Comparison of ENCODE assay signal across 22 cellular contexts in the genomic region with DNA sequence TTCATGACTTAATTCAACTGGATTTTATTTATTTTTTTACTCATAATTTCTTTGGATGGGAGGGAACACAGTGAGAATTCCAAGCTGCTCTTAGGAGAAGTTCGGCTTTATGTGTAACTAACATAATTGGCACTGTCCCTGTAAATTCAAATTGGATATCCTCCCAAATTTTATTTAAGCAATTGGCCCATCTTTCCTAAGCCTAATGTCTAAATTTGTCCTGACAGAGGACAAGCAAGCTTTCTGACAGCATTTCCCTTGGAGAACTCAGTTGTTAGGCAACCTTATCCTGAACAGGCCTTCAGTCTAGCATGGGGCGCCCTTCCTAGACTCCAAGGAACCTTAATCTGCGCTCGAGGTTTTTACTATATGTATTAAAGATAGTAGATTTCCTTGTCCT.
A peak's percentile ranks its signal among the peaks of the same experiment; 100 is the strongest.
DNase-seq lines count a peak whose midpoint lies in the region; ATAC-seq and TF ChIP-seq lines count a peak whose summit lies in the region.
"Had no signal": no experiment of that assay in that cellular context is flagged by ENCODE, and none has a peak within 500 bp of the region (broad histone marks: within the 10 kb centered on the region; RNA-seq: fewer than 3 reads in every experiment).

No MANE protein-coding gene starts in this region.

- H3K27ac Mint-ChIP-seq in CD8-positive, alpha-beta T cell = no peak overlapping the region
- H3K27ac Mint-ChIP-seq: CD4-positive, CD25-positive, alpha-beta regulatory T cell; IgD-negative memory B cell had no signal

- no peaks in the 10 kb centered on the region for H3K4me1 Mint-ChIP-seq in CD8-positive, alpha-beta T cell (ENCODE audit: low read depth)
- H3K4me1 Mint-ChIP-seq: CD4-positive, CD25-positive, alpha-beta regulatory T cell; IgD-negative memory B cell had no signal

- CTCF ChIA-PET in CD8-positive, alpha-beta T cell (lab: Charles Lee) = no interaction called here

- peak; percentile 14 for ATAC-seq in left lung
- ATAC-seq in HG02981 (IDR thresholded peaks at IDR 0.05; ENCODE audit: unreplicated experiment) = no peak
- ATAC-seq in CD8-positive, alpha-beta T cell = no peak
- ATAC-seq: GM12878, HCT116, Panc1 had no signal

- H3K9me3 ChIP-seq in left lung = peaks cover 0 to 6% of the 10 kb centered on the region in 2 donors
- no peaks in the 10 kb centered on the region for H3K9me3 ChIP-seq in CD8-positive, alpha-beta T cell (ENCODE audit: low read length)

- peaks cover 11% of the 10 kb centered on the region for H3K9me3 Mint-ChIP-seq in CD8-positive, alpha-beta T cell

- H3K36me3 ChIP-seq in left lung = no peaks in the 10 kb centered on the region
- H3K36me3 ChIP-seq in CD8-positive, alpha-beta T cell (ENCODE audit: insufficient read depth, low read length) = no peaks in the 10 kb centered on the region

- DNase-seq in AG10803 (ENCODE audit: low read depth) = peak; percentile 68
- DNase-seq in fibroblast of pulmonary artery (ENCODE audit: low read depth) = peak; percentile 19
- DNase-seq in left lung = no peak
- DNase-seq in SIG-M5 treated with dmso at 0.1 percent for 504 hours (lab: John Stamatoyannopoulos, UW; ENCODE audit: unreplicated experiment) = no peak
- DNase-seq in CD8-positive, alpha-beta T cell = no peak
- no peak for DNase-seq in GF-D8 (lab: John Stamatoyannopoulos, UW)
- DNase-seq: CD4-positive, CD25-positive, alpha-beta regulatory T cell; COR-L47; DMS79; GOT3; NCI-H1105 treated with DMSO at 0.1 percent for 48 hours; NCI-H1694; NCI-H2081 treated with DMSO at 0.1 percent for 48 hours; NCI-H2171 treated with DMSO at 0.1 percent for 48 hours; NCI-H524 treated with DMSO at 0.1 percent for 48 hours; NCI-H82 had no signal

- intact Hi-C loops in left lung (cut with DNase I) = no loop called here
- intact Hi-C loops in CD8-positive, alpha-beta T cell (cut with DNase I, micrococcal nuclease) = no loop called here

- no peak for TF ChIP-seq CTCF in AG10803 (conservative IDR thresholded peaks at IDR 0.05; ENCODE audit: low read length)
- no peak for TF ChIP-seq CTCF in VCaP (conservative IDR thresholded peaks at IDR 0.05)
- TF ChIP-seq CTCF in fibroblast of pulmonary artery (IDR thresholded peaks at IDR 0.05; ENCODE audit: low read length, missing control alignments) = no peak
- TF ChIP-seq CTCF in left lung (IDR thresholded peaks at IDR 0.05) = no peak
- no peak for TF ChIP-seq CTCF in CD8-positive, alpha-beta T cell (IDR thresholded peaks at IDR 0.05)

- peak overlapping the region; percentile 71 for H3K27ac ChIP-seq in VCaP
- no peak overlapping the region for H3K27ac ChIP-seq in left lung
- H3K27ac ChIP-seq in CD8-positive, alpha-beta T cell (ENCODE audit: low read depth, low read length) = no peak overlapping the region

- no peaks in the 10 kb centered on the region for H3K36me3 Mint-ChIP-seq in CD8-positive, alpha-beta T cell
- H3K36me3 Mint-ChIP-seq: CD4-positive, CD25-positive, alpha-beta regulatory T cell; IgD-negative memory B cell had no signal

- no peaks in the 10 kb centered on the region for H3K27me3 Mint-ChIP-seq in CD8-positive, alpha-beta T cell (ENCODE audit: low read depth)
- H3K27me3 Mint-ChIP-seq: CD4-positive, CD25-positive, alpha-beta regulatory T cell; IgD-negative memory B cell had no signal

- no peaks in the 10 kb centered on the region for H3K27me3 ChIP-seq in left lung
- H3K27me3 ChIP-seq in CD8-positive, alpha-beta T cell (ENCODE audit: insufficient read depth, low read length) = no peaks in the 10 kb centered on the region

- POLR2A ChIA-PET in CD8-positive, alpha-beta T cell (lab: Charles Lee) = no interaction called here

- no peak overlapping the region for H3K4me3 ChIP-seq in AG10803 (ENCODE audit: low read length)
- no peak overlapping the region for H3K4me3 ChIP-seq in fibroblast of pulmonary artery (replicated peaks; ENCODE audit: low read depth, low read length)
- no peak overlapping the region for H3K4me3 ChIP-seq in left lung
- no peak overlapping the region for H3K4me3 ChIP-seq in CD8-positive, alpha-beta T cell (ENCODE audit: low read depth, low read length)
- H3K4me3 ChIP-seq: GM12878 had no signal

- H3K4me1 ChIP-seq in left lung = no peaks in the 10 kb centered on the region
- H3K4me1 ChIP-seq in CD8-positive, alpha-beta T cell (ENCODE audit: insufficient read depth, low read length) = no peaks in the 10 kb centered on the region

- no peak overlapping the region for H3K4me3 Mint-ChIP-seq in CD8-positive, alpha-beta T cell
- H3K4me3 Mint-ChIP-seq: CD4-positive, CD25-positive, alpha-beta regulatory T cell; IgD-negative memory B cell had no signal

Comparison
In these comparisons a context has a peak if more than half of its experiments do, and no peak if none do; other contexts are left out.
1. DNase-seq: peak in AG10803 (single experiment) and fibroblast of pulmonary artery (single experiment); none in left lung (0 of 2), SIG-M5 treated with dmso at 0.1 percent for 504 hours (single experiment), CD8-positive, alpha-beta T cell (0 of 7) and GF-D8 (single experiment).